8 cellular contexts compared by ENCODE assay signal in genomic region chr6:42984924-42985475, GRCh38. TPM values are rescaled to one million over a fixed set of nuclear protein-coding genes. Genes with fewer than 3 reads are reported as not detected.
DNase-seq lines count a peak whose midpoint lies in the region; ATAC-seq and TF ChIP-seq lines count a peak whose summit lies in the region.

No MANE protein-coding gene starts in this region.

- H3K27me3 Mint-ChIP-seq in activated T-helper 1 cell treated with anti-CD3 and anti-CD28 coated beads, Interleukin-12 subunit alpha, Interleukin-12 subunit beta, Interleukin-2, Interleukin-4 antibody, amounts not matched to agents 30 ng/mL and 10 ng/mL and 1 ng/mL, durations not matched to agents 14 hours and 24 hours and 36 hours (ENCODE audit: insufficient read depth) = no peaks in the 10 kb centered on the region

- intact Hi-C loops in activated T-helper 1 cell treated with anti-CD3 and anti-CD28 coated beads, Interleukin-12 subunit alpha, Interleukin-12 subunit beta, Interleukin-2, Interleukin-4 antibody, amounts not matched to agents 30 ng/mL and 10 ng/mL and 1 ng/mL, durations not matched to agents 14 hours and 24 hours and 36 hours (cut with micrococcal nuclease) = loop anchor here (1.0 to 10.0 kb wide), 8 partner anchors 28 to 240 kb away; partner anchors contain the start of genes CNPY3, CUL7, KLC4 and MEA1
- intact Hi-C loops in heart right ventricle (cut with DNase I) = no loop called here
- intact Hi-C loops in sigmoid colon (cut with DNase I) = loop anchor here (2.0 kb wide), 1 partner anchor 28 kb away; the partner anchor contains the start of gene MEA1

- TF ChIP-seq CTCF in heart right ventricle (IDR thresholded peaks at IDR 0.05) (no peak), sigmoid colon (IDR thresholded peaks at IDR 0.05) (no peak), GM10266 (IDR thresholded peaks at IDR 0.05; ENCODE audit: control insufficient read depth, insufficient read depth, low read depth, missing control alignments) (no peak)

- H3K4me1 ChIP-seq in heart right ventricle (peaks cover 11 to 54% (median 46%) of the 10 kb centered on the region in 9 donors), sigmoid colon (peaks cover 0 to 50% (median 45%) of the 10 kb centered on the region in 4 donors)

- no peaks in the 10 kb centered on the region for H3K9me3 Mint-ChIP-seq in activated T-helper 1 cell treated with anti-CD3 and anti-CD28 coated beads, Interleukin-12 subunit alpha, Interleukin-12 subunit beta, Interleukin-2, Interleukin-4 antibody, amounts not matched to agents 30 ng/mL and 10 ng/mL and 1 ng/mL, durations not matched to agents 14 hours and 24 hours and 36 hours

- peak; percentile 20 to 34 for DNase-seq in stimulated activated CD4-positive, alpha-beta T cell treated with anti-CD3 and anti-CD28 coated beads, Interleukin-2, amount 100 ng/mL, for 24 hours
- no peak for DNase-seq in stimulated activated CD4-positive, alpha-beta T cell treated with anti-CD3 and anti-CD28 coated beads, Interleukin-12 subunit alpha, Interleukin-12 subunit beta, amount 100 ng/mL, for 4 hours
- DNase-seq in activated T-helper 1 cell treated with anti-CD3 and anti-CD28 coated beads, Interleukin-12 subunit alpha, Interleukin-12 subunit beta, Interleukin-2, Interleukin-4 antibody, amounts not matched to agents 30 ng/mL and 10 ng/mL and 1 ng/mL, durations not matched to agents 14 hours and 24 hours and 36 hours (ENCODE audit: low spot score) = no peak
- DNase-seq in heart right ventricle = peak in 1 of 2 donors; percentile 29
- no peak for DNase-seq in sigmoid colon
- no peak for DNase-seq in OCI-M2 (lab: John Stamatoyannopoulos, UW; ENCODE audit: unreplicated experiment)
- DNase-seq in cerebellar nuclear complex (lab: John Stamatoyannopoulos, UW) = no peak
- DNase-seq in GM10266 (ENCODE audit: extremely low spot score) = no peak

- H3K27ac Mint-ChIP-seq in activated T-helper 1 cell treated with anti-CD3 and anti-CD28 coated beads, Interleukin-12 subunit alpha, Interleukin-12 subunit beta, Interleukin-2, Interleukin-4 antibody, amounts not matched to agents 30 ng/mL and 10 ng/mL and 1 ng/mL, durations not matched to agents 14 hours and 24 hours and 36 hours = peak overlapping the region; percentile 94

- peaks cover 0 to 25% (median 8%) of the 10 kb centered on the region in 9 donors for H3K36me3 ChIP-seq in heart right ventricle
- H3K36me3 ChIP-seq in sigmoid colon = peaks cover 0 to 14% (median 3%) of the 10 kb centered on the region in 4 donors

- TF ChIP-seq EP300 in sigmoid colon (IDR thresholded peaks at IDR 0.05) = no peak

- WGBS in heart right ventricle, 2 donors = 11% methylated on average over 13 of the region's 13 CpGs
- WGBS in sigmoid colon, 2 donors = 6 to 12% methylated on average over 13 of the region's 13 CpGs

- no peaks in the 10 kb centered on the region for H3K9me3 ChIP-seq in heart right ventricle
- H3K9me3 ChIP-seq in sigmoid colon = no peaks in the 10 kb centered on the region

- H3K4me3 ChIP-seq in heart right ventricle (peak overlapping the region; percentile 73 to 95 (median 86)), sigmoid colon (peak overlapping the region; percentile 72 to 90 (median 86))

- ATAC-seq in heart right ventricle = peak in 5 of 8 donors; percentile 1 to 6 (median 4)

- H3K4me3 Mint-ChIP-seq in activated T-helper 1 cell treated with anti-CD3 and anti-CD28 coated beads, Interleukin-12 subunit alpha, Interleukin-12 subunit beta, Interleukin-2, Interleukin-4 antibody, amounts not matched to agents 30 ng/mL and 10 ng/mL and 1 ng/mL, durations not matched to agents 14 hours and 24 hours and 36 hours = peak overlapping the region; percentile 92

- no peak for TF ChIP-seq POLR2A in sigmoid colon (IDR thresholded peaks at IDR 0.05)

- H3K27me3 ChIP-seq in heart right ventricle (no peaks in the 10 kb centered on the region), sigmoid colon (no peaks in the 10 kb centered on the region)

- H3K36me3 Mint-ChIP-seq in activated T-helper 1 cell treated with anti-CD3 and anti-CD28 coated beads, Interleukin-12 subunit alpha, Interleukin-12 subunit beta, Interleukin-2, Interleukin-4 antibody, amounts not matched to agents 30 ng/mL and 10 ng/mL and 1 ng/mL, durations not matched to agents 14 hours and 24 hours and 36 hours (ENCODE audit: low read depth) = peaks cover 15% of the 10 kb centered on the region

- peaks cover 53% of the 10 kb centered on the region for H3K4me1 Mint-ChIP-seq in activated T-helper 1 cell treated with anti-CD3 and anti-CD28 coated beads, Interleukin-12 subunit alpha, Interleukin-12 subunit beta, Interleukin-2, Interleukin-4 antibody, amounts not matched to agents 30 ng/mL and 10 ng/mL and 1 ng/mL, durations not matched to agents 14 hours and 24 hours and 36 hours (ENCODE audit: low read depth)

- peak overlapping the region in 9 of 10 donors; percentile 85 to 94 (median 88) for H3K27ac ChIP-seq in heart right ventricle
- H3K27ac ChIP-seq in sigmoid colon = peak overlapping the region; percentile 89 to 93 (median 92)

RNA-seq across cellular contexts. Expression of gene PPP2R5D, which starts 0.6 kb away (rescaled TPM):
- 52.1 and 53.4 TPM in 2 replicates for total RNA-seq in activated T-helper 1 cell treated with anti-CD3 and anti-CD28 coated beads, Interleukin-12 subunit alpha, Interleukin-12 subunit beta, Interleukin-2, Interleukin-4 antibody, amounts not matched to agents 30 ng/mL and 10 ng/mL and 1 ng/mL, durations not matched to agents 14 hours and 24 hours and 36 hours
- total RNA-seq in heart right ventricle (10 to 100 TPM; 28.4 to 47.1 (median 31.8) TPM), sigmoid colon (10 to 100 TPM; 26.7 to 41.5 (median 33.9) TPM)
- polyA plus RNA-seq in heart right ventricle (10 to 100 TPM; 23.9 to 35.7 TPM), sigmoid colon (10 to 100 TPM; 29.4 to 38.8 (median 35.5) TPM)

RNA-seq across cellular contexts. Expression of gene PEX6, which starts 6.0 kb away (rescaled TPM):
- 20.9 TPM in 2 replicates for total RNA-seq in activated T-helper 1 cell treated with anti-CD3 and anti-CD28 coated beads, Interleukin-12 subunit alpha, Interleukin-12 subunit beta, Interleukin-2, Interleukin-4 antibody, amounts not matched to agents 30 ng/mL and 10 ng/mL and 1 ng/mL, durations not matched to agents 14 hours and 24 hours and 36 hours
- total RNA-seq in heart right ventricle (10 to 100 TPM; 11.2 to 32.6 (median 17.2) TPM), sigmoid colon (10 to 100 TPM; 10.2 to 19.1 (median 18.2) TPM)
- polyA plus RNA-seq in heart right ventricle (10 to 100 TPM in 1 of 2 donors, 1 to 10 TPM in 1; 9.1 to 16.9 TPM), sigmoid colon (10 to 100 TPM; 12.6 to 21.5 (median 14.0) TPM)

RNA-seq across cellular contexts. Expression of gene GNMT, which starts 24.4 kb away (rescaled TPM):
- total RNA-seq in activated T-helper 1 cell treated with anti-CD3 and anti-CD28 coated beads, Interleukin-12 subunit alpha, Interleukin-12 subunit beta, Interleukin-2, Interleukin-4 antibody, amounts not matched to agents 30 ng/mL and 10 ng/mL and 1 ng/mL, durations not matched to agents 14 hours and 24 hours and 36 hours = 0.54 and 0.60 TPM in 2 replicates
- 10 to 100 TPM in 1 of 10 donors, 1 to 10 TPM in 2, under 1 TPM in 7; 0.26 to 10.9 (median 0.71) TPM for total RNA-seq in heart right ventricle
- 1 to 10 TPM; 2.6 to 6.8 TPM for polyA plus RNA-seq in heart right ventricle
- total RNA-seq in sigmoid colon = under 1 TPM in 1 of 4 donors, not detected in 3; 0.54 TPM
- polyA plus RNA-seq in sigmoid colon = under 1 TPM in 1 of 3 donors, not detected in 2; 0.45 TPM

RNA-seq across cellular contexts. Expression of gene MEA1, which starts 28.7 kb away (rescaled TPM):
- total RNA-seq in activated T-helper 1 cell treated with anti-CD3 and anti-CD28 coated beads, Interleukin-12 subunit alpha, Interleukin-12 subunit beta, Interleukin-2, Interleukin-4 antibody, amounts not matched to agents 30 ng/mL and 10 ng/mL and 1 ng/mL, durations not matched to agents 14 hours and 24 hours and 36 hours = 89.3 and 92.7 TPM in 2 replicates
- total RNA-seq in heart right ventricle (10 to 100 TPM; 22.9 to 38.7 (median 28.3) TPM), sigmoid colon (10 to 100 TPM; 49.0 to 91.5 (median 71.5) TPM)
- polyA plus RNA-seq in heart right ventricle (10 to 100 TPM; 51.9 to 74.3 TPM), sigmoid colon (10 to 100 TPM; 59.1 to 93.1 (median 75.1) TPM)

RNA-seq across cellular contexts. Expression of gene KLHDC3, which starts 29.0 kb away (rescaled TPM):
- total RNA-seq in activated T-helper 1 cell treated with anti-CD3 and anti-CD28 coated beads, Interleukin-12 subunit alpha, Interleukin-12 subunit beta, Interleukin-2, Interleukin-4 antibody, amounts not matched to agents 30 ng/mL and 10 ng/mL and 1 ng/mL, durations not matched to agents 14 hours and 24 hours and 36 hours = 76.6 and 77.0 TPM in 2 replicates
- total RNA-seq in heart right ventricle (100 to 1,000 TPM in 4 of 10 donors, 10 to 100 TPM in 6; 78.2 to 165 (median 92.0) TPM), sigmoid colon (100 to 1,000 TPM in 3 of 4 donors, 10 to 100 TPM in 1; 68.4 to 158 (median 105) TPM)
- polyA plus RNA-seq in heart right ventricle (100 to 1,000 TPM in 1 of 2 donors, 10 to 100 TPM in 1; 80.2 to 160 TPM), sigmoid colon (10 to 100 TPM; 64.3 to 69.7 (median 69.1) TPM)

Comparison
In these comparisons a context has a peak if more than half of its experiments do, and no peak if none do; other contexts are left out.
1. DNase-seq: peak in stimulated activated CD4-positive, alpha-beta T cell treated with anti-CD3 and anti-CD28 coated beads, Interleukin-2, amount 100 ng/mL, for 24 hours (2 of 2); none in stimulated activated CD4-positive, alpha-beta T cell treated with anti-CD3 and anti-CD28 coated beads, Interleukin-12 subunit alpha, Interleukin-12 subunit beta, amount 100 ng/mL, for 4 hours (single experiment), activated T-helper 1 cell treated with anti-CD3 and anti-CD28 coated beads, Interleukin-12 subunit alpha, Interleukin-12 subunit beta, Interleukin-2, Interleukin-4 antibody, amounts not matched to agents 30 ng/mL and 10 ng/mL and 1 ng/mL, durations not matched to agents 14 hours and 24 hours and 36 hours (single experiment), sigmoid colon (single experiment), OCI-M2 (single experiment), cerebellar nuclear complex (0 of 2) and GM10266 (single experiment).
2. intact Hi-C loops: an anchor here in activated T-helper 1 cell treated with anti-CD3 and anti-CD28 coated beads, Interleukin-12 subunit alpha, Interleukin-12 subunit beta, Interleukin-2, Interleukin-4 antibody, amounts not matched to agents 30 ng/mL and 10 ng/mL and 1 ng/mL, durations not matched to agents 14 hours and 24 hours and 36 hours (1.0 to 10.0 kb wide) and sigmoid colon (2.0 kb wide); none called in heart right ventricle.